Comparison of ENCODE assay signal across 13 cellular contexts in genomic region chr12:83954939-83955601, GRCh38.
DNase-seq lines count a peak whose midpoint lies in the region; ATAC-seq and TF ChIP-seq lines count a peak whose summit lies in the region.
"Had no signal": no experiment of that assay in that cellular context is flagged by ENCODE, and none has a peak within 500 bp of the region (broad histone marks: within the 10 kb centered on the region; RNA-seq: fewer than 3 reads in every experiment).

No MANE protein-coding gene starts in this region.

- intact Hi-C loops in stomach (cut with DNase I; ENCODE audit: low total_unique reads), result no loop called here

- H3K9ac ChIP-seq in HUES64 (ENCODE audit: low read depth, low read length) (no peak overlapping the region), iPS-20b (ENCODE audit: low read depth, low read length) (no peak overlapping the region)

- TF ChIP-seq CTCF in WERI-Rb-1 (IDR thresholded peaks at IDR 0.05; ENCODE audit: low read depth, low read length) (peak; percentile 31; the same call in 1 of the 2 replicates), stomach (IDR thresholded peaks at IDR 0.05) (no peak)

- H3K9me3 ChIP-seq in HUES64 (ENCODE audit: insufficient read depth, low read depth, low read length) (peaks cover 10% of the 10 kb centered on the region; the same call in 1 of the 2 replicates), WERI-Rb-1 (ENCODE audit: severe bottlenecking) (no peaks in the 10 kb centered on the region), iPS-20b (ENCODE audit: insufficient read depth, low read depth, low read length) (no peaks in the 10 kb centered on the region), stomach (peaks cover 0 to 11% (median 0%) of the 10 kb centered on the region in 4 donors)

- no peaks in the 10 kb centered on the region for H3K27me3 ChIP-seq in HUES64 (ENCODE audit: insufficient read depth, low read length)
- no peaks in the 10 kb centered on the region for H3K27me3 ChIP-seq in WERI-Rb-1 (ENCODE audit: insufficient read depth, low read depth, severe bottlenecking)
- H3K27me3 ChIP-seq in iPS-20b (ENCODE audit: insufficient read depth, low read length), result no peaks in the 10 kb centered on the region
- no peaks in the 10 kb centered on the region for H3K27me3 ChIP-seq in stomach

- H3K36me3 ChIP-seq in HUES64 (ENCODE audit: insufficient read depth, low read length) (no peaks in the 10 kb centered on the region), WERI-Rb-1 (no peaks in the 10 kb centered on the region), iPS-20b (ENCODE audit: insufficient read depth, low read depth, low read length) (no peaks in the 10 kb centered on the region), stomach (no peaks in the 10 kb centered on the region)

- no peak for TF ChIP-seq POLR2A in stomach (IDR thresholded peaks at IDR 0.05)

- H3K27ac ChIP-seq in HUES64 (ENCODE audit: low read depth, low read length) (peak overlapping the region; percentile 63), WERI-Rb-1 (no peak overlapping the region), iPS-20b (ENCODE audit: low read length) (no peak overlapping the region), stomach (no peak overlapping the region)
- H3K27ac ChIP-seq: RWPE1 had no signal

- peaks cover 30% of the 10 kb centered on the region for H3K4me1 ChIP-seq in HUES64 (ENCODE audit: insufficient read depth, low read length)
- peaks cover 17% of the 10 kb centered on the region for H3K4me1 ChIP-seq in iPS-20b (ENCODE audit: insufficient read depth, low read length)
- no peaks in the 10 kb centered on the region for H3K4me1 ChIP-seq in stomach

- ATAC-seq in HG03469 (IDR thresholded peaks at IDR 0.05; ENCODE audit: unreplicated experiment) (no peak), GM19351 (IDR thresholded peaks at IDR 0.05; ENCODE audit: unreplicated experiment) (no peak)
- ATAC-seq: left lobe of liver had no signal

- 33% methylated on average over 3 of the region's 3 CpGs for WGBS in HUES64
- 57 to 73% (median 71%) methylated on average over 3 of the region's 3 CpGs for WGBS in stomach, 5 donors

- H3K4me3 ChIP-seq in HUES64 (ENCODE audit: low read length) (0 out of 2 replicates have a peak overlapping the region, but pooled peaks have one; percentile 9), WERI-Rb-1 (ENCODE audit: low read depth, low read length) (no peak overlapping the region), iPS-20b (ENCODE audit: low read length) (peak overlapping the region; percentile 14; the same call in 1 of the 2 replicates), stomach (no peak overlapping the region)

- DNase-seq in EH (ENCODE audit: low read depth), result peak; percentile 9
- DNase-seq in WERI-Rb-1, result no peak
- no peak for DNase-seq in stomach
- DNase-seq in NOMO-1 treated with dmso at 0.1 percent for 144 hours (lab: John Stamatoyannopoulos, UW; ENCODE audit: unreplicated experiment), result no peak
- DNase-seq: activated naive CD4-positive, alpha-beta T cell treated with anti-CD3 and anti-CD28 coated beads, Interleukin-2, amount 50 U/mL, for 16 hours; CD4-positive, alpha-beta memory T cell; nephron progenitor cell had no signal

- TF ChIP-seq EP300 in stomach (IDR thresholded peaks at IDR 0.05), result no peak

Comparison
In these comparisons a context has a peak if more than half of its experiments do, and no peak if none do; other contexts are left out.
1. H3K4me3 ChIP-seq: peak in HUES64 (single experiment) and iPS-20b (single experiment); none in WERI-Rb-1 (single experiment) and stomach (0 of 4).